ENCODE assay signal across 18 cellular contexts in genomic region chr2:224220581-224221255, GRCh38.
DNase-seq lines count a peak whose midpoint lies in the region; ATAC-seq and TF ChIP-seq lines count a peak whose summit lies in the region.
"Had no signal": no experiment of that assay in that cellular context is flagged by ENCODE, and none has a peak within 500 bp of the region (broad histone marks: within the 10 kb centered on the region; RNA-seq: fewer than 3 reads in every experiment).

No MANE protein-coding gene starts in this region.

- H3K9me3 Mint-ChIP-seq in nephron = no peaks in the 10 kb centered on the region
- H3K9me3 Mint-ChIP-seq: activated CD8-positive, alpha-beta T cell treated with anti-CD3 and anti-CD28 coated beads for 36 hours had no signal

- TF ChIP-seq CTCF in nephron (IDR thresholded peaks at IDR 0.05; ENCODE audit: unreplicated experiment in 3 of 3) = no peak
- TF ChIP-seq CTCF in heart right ventricle (IDR thresholded peaks at IDR 0.05) = no peak

- in situ Hi-C loops in Caki2 (cut with HindIII; ENCODE audit: low pct_unique_long_range_greater_than_20kb, low sequenced_read_pairs) = no loop called here

- peaks cover 62% of the 10 kb centered on the region for H3K4me1 Mint-ChIP-seq in nephron
- H3K4me1 Mint-ChIP-seq: CD4-positive, alpha-beta memory T cell had no signal

- peaks cover 0 to 23% (median 3%) of the 10 kb centered on the region in 9 donors for H3K4me1 ChIP-seq in heart right ventricle
- H3K4me1 ChIP-seq: upper lobe of left lung had no signal

- no peak overlapping the region for H3K4me3 ChIP-seq in MG63
- no peak overlapping the region for H3K4me3 ChIP-seq in heart right ventricle
- H3K4me3 ChIP-seq: coronary artery, right atrium auricular region, upper lobe of left lung had no signal

- H3K27ac Mint-ChIP-seq in nephron = peak overlapping the region; percentile 67 to 96 (median 92)
- H3K27ac Mint-ChIP-seq: activated CD8-positive, alpha-beta T cell treated with anti-CD3 and anti-CD28 coated beads for 36 hours; CD4-positive, alpha-beta memory T cell had no signal

- H3K27me3 Mint-ChIP-seq in nephron (ENCODE audit: low read depth) = peaks cover 4% of the 10 kb centered on the region

- 59 to 61% methylated on average over 4 of the region's 4 CpGs for WGBS in heart right ventricle, 2 donors

- ATAC-seq in left cardiac atrium (no peak), heart right ventricle (no peak)
- ATAC-seq: activated CD8-positive, alpha-beta T cell treated with anti-CD3 and anti-CD28 coated beads for 36 hours had no signal

- DNase-seq in Caki2 (ENCODE audit: low read depth) = peak; percentile 51
- peak; percentile 42 for DNase-seq in MG63
- peak; percentile 43 for DNase-seq in dedifferentiated amniotic fluid mesenchymal stem cell (ENCODE audit: extremely low spot score)
- no peak for DNase-seq in HEK293T (ENCODE audit: extremely low spot score)
- no peak for DNase-seq in left cardiac atrium
- no peak for DNase-seq in NCI-H187 treated with DMSO at 0.1 percent for 48 hours (lab: John Stamatoyannopoulos, UW)
- DNase-seq in heart right ventricle = no peak
- DNase-seq: activated CD8-positive, alpha-beta T cell treated with anti-CD3 and anti-CD28 coated beads for 36 hours; activated naive CD4-positive, alpha-beta T cell treated with anti-CD3 and anti-CD28 coated beads, Interleukin-2, amount 50 U/mL, for 16 hours; CD4-positive, alpha-beta memory T cell; hypothalamus; MV-4-11; NCI-H82; T-helper 2 cell; upper lobe of left lung had no signal

- CTCF ChIA-PET in HEK293T (lab: Yijun Ruan, JAX) = no interaction called here

- H3K9me3 ChIP-seq in MG63 = peaks cover 4% of the 10 kb centered on the region
- H3K9me3 ChIP-seq in heart right ventricle = peaks cover 0 to 13% (median 0%) of the 10 kb centered on the region in 11 donors
- H3K9me3 ChIP-seq: upper lobe of left lung had no signal

- H3K4me3 Mint-ChIP-seq in nephron = no peak overlapping the region
- H3K4me3 Mint-ChIP-seq: activated CD8-positive, alpha-beta T cell treated with anti-CD3 and anti-CD28 coated beads for 36 hours; CD4-positive, alpha-beta memory T cell had no signal

- H3K27me3 ChIP-seq in MG63 (no peaks in the 10 kb centered on the region), heart right ventricle (no peaks in the 10 kb centered on the region)
- H3K27me3 ChIP-seq: right atrium auricular region, upper lobe of left lung had no signal

- no peaks in the 10 kb centered on the region for H3K36me3 ChIP-seq in MG63
- no peaks in the 10 kb centered on the region for H3K36me3 ChIP-seq in heart right ventricle
- H3K36me3 ChIP-seq: right atrium auricular region, upper lobe of left lung had no signal

- H3K36me3 Mint-ChIP-seq in nephron (ENCODE audit: low read depth) = no peaks in the 10 kb centered on the region
- H3K36me3 Mint-ChIP-seq: CD4-positive, alpha-beta memory T cell had no signal

- intact Hi-C loops in left cardiac atrium (cut with DNase I) (no loop called here), heart right ventricle (cut with DNase I) (no loop called here)

- peak overlapping the region in 1 of 10 donors; percentile 20 for H3K27ac ChIP-seq in heart right ventricle
- H3K27ac ChIP-seq: upper lobe of left lung had no signal

- POLR2A ChIA-PET in HEK293T (lab: Yijun Ruan, JAX) = no interaction called here

TF ChIP-seq in HEK293T, 16 proteins besides CTCF, POLR2A, EP300 and RAD21:
- TF ChIP-seq CTBP1 (IDR thresholded peaks at IDR 0.05; ENCODE audit: borderline replicate concordance) (no peak), ELF4 (IDR thresholded peaks at IDR 0.05) (no peak), FOXM1 (IDR thresholded peaks at IDR 0.05; ENCODE audit: borderline replicate concordance) (no peak), TARDBP (IDR thresholded peaks at IDR 0.05) (no peak), SP1 (IDR thresholded peaks at IDR 0.05) (no peak), FOXA1 (IDR thresholded peaks at IDR 0.05) (no peak), PKNOX1 (IDR thresholded peaks at IDR 0.05) (no peak), HDGF (IDR thresholded peaks at IDR 0.05; ENCODE audit: borderline replicate concordance) (no peak), NFRKB (IDR thresholded peaks at IDR 0.05) (no peak)

Comparison
In these comparisons a context has a peak if more than half of its experiments do, and no peak if none do; other contexts are left out.
1. DNase-seq: peak in Caki2 (single experiment), MG63 (single experiment) and dedifferentiated amniotic fluid mesenchymal stem cell (single experiment); none in HEK293T (single experiment), left cardiac atrium (single experiment), NCI-H187 treated with DMSO at 0.1 percent for 48 hours (single experiment) and heart right ventricle (0 of 2).